In the genomic region with DNA sequence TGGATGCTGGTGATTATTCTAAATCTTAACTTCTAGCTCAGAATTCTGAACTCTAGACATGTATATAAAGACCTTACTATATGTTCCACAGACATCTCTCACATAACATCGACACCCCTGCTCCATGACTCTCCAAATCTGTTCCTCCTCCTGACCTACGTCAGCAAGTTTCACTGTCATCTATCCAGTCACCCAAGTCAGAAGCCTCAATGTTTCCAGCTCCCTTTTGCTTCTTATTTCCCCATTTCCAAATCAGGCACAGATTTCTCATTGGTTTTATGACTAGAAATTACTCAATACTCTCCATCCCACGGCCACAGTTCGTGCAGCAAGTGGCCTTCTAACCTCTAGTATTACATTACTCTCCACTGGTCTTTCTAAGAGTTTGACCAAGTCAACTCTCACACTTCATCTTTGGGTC, we compare ENCODE assay signal across 8 cellular contexts. TPM values are rescaled to one million over a fixed set of nuclear protein-coding genes. Genes with fewer than 3 reads are reported as not detected.
DNase-seq lines count a peak whose midpoint lies in the region; ATAC-seq, FAIRE-seq and TF ChIP-seq lines count a peak whose summit lies in the region.

No MANE protein-coding gene starts in this region.

- no peak overlapping the region for H3K9ac ChIP-seq in Karpas-422 (ENCODE audit: low read length)

- H3K4me1 ChIP-seq in thyroid gland (peaks cover 23 to 28% of the 10 kb centered on the region in 2 donors), Karpas-422 (ENCODE audit: low read length) (peaks cover 26% of the 10 kb centered on the region)

- H3K27me3 ChIP-seq in thyroid gland (no peaks in the 10 kb centered on the region), Karpas-422 (ENCODE audit: low read length) (no peaks in the 10 kb centered on the region)

- no peaks in the 10 kb centered on the region for H3K9me2 ChIP-seq in Karpas-422 (replicated peaks; ENCODE audit: insufficient read depth, low read length)

- no peak overlapping the region for H3K4me2 ChIP-seq in Karpas-422 (ENCODE audit: low read depth, low read length, poor library complexity, severe bottlenecking)

- peaks cover 16% of the 10 kb centered on the region for H4K20me1 ChIP-seq in Karpas-422 (ENCODE audit: insufficient read depth, low read depth, low read length)

- FAIRE-seq in GM12892 (lab: Jason Lieb, UNC), result peak; percentile 91

- H3K27ac ChIP-seq in thyroid gland (no peak overlapping the region), Karpas-422 (ENCODE audit: low read length) (no peak overlapping the region)

- TF ChIP-seq CTCF in foreskin fibroblast (IDR thresholded peaks at IDR 0.05; ENCODE audit: low read depth, low read length) (no peak), thyroid gland (IDR thresholded peaks at IDR 0.05) (no peak)

- peak; percentile 45 for ATAC-seq in GM21529 (IDR thresholded peaks at IDR 0.05; ENCODE audit: unreplicated experiment)

- WGBS in thyroid gland, 2 donors, result 74 to 88% methylated on average over 4 of the region's 4 CpGs

- H3K36me3 ChIP-seq in thyroid gland, result no peaks in the 10 kb centered on the region
- no peaks in the 10 kb centered on the region for H3K36me3 ChIP-seq in Karpas-422 (ENCODE audit: insufficient read depth, low read length)

- H3K79me2 ChIP-seq in Karpas-422 (ENCODE audit: low read length), result peaks cover 100% of the 10 kb centered on the region

- no peak overlapping the region for H2AFZ ChIP-seq in Karpas-422 (ENCODE audit: low read length)

- intact Hi-C loops in thyroid gland (cut with DNase I), result no loop called here
- intact Hi-C loops in head of caudate nucleus (cut with DNase I), result no loop called here

- no peaks in the 10 kb centered on the region for H3K9me3 ChIP-seq in thyroid gland
- no peaks in the 10 kb centered on the region for H3K9me3 ChIP-seq in Karpas-422 (ENCODE audit: low read length)

- no peak; the same call in 1 of the 2 replicates for TF ChIP-seq POLR2A in GM12892 (IDR thresholded peaks at IDR 0.05; ENCODE audit: low read depth, low read length)
- no peak for TF ChIP-seq POLR2A in thyroid gland (IDR thresholded peaks at IDR 0.05)

- H3K4me3 ChIP-seq in foreskin fibroblast (ENCODE audit: low read depth in 1 of 2, low read length in 2 of 2) (no peak overlapping the region), thyroid gland (replicated peaks in 1 of 3) (no peak overlapping the region), Karpas-422 (ENCODE audit: low read length) (no peak overlapping the region)

- peak; percentile 6 for DNase-seq in GM12892 (ENCODE audit: insufficient read length)
- DNase-seq in KG1 (lab: John Stamatoyannopoulos, UW), result peak; percentile 8
- peak; percentile 65 to 73 for DNase-seq in foreskin fibroblast
- no peak for DNase-seq in thyroid gland
- no peak for DNase-seq in NCI-H1417 (lab: John Stamatoyannopoulos, UW)
- no peak for DNase-seq in Karpas-422
- DNase-seq in head of caudate nucleus, result no peak

RNA-seq across cellular contexts. Expression of a gene that starts 28.5 kb away (rescaled TPM):
- 19.4 TPM for polyA plus RNA-seq in GM12892 (2012; ENCODE audit: missing spikeins)
- 10 to 100 TPM; 60.0 to 83.4 (median 69.0) TPM for total RNA-seq in thyroid gland
- total RNA-seq in Karpas-422 (2014; rRNA removed; shearing (Covaris generic); ENCODE audit: low replicate concordance), result 35.6 and 56.9 TPM in 2 replicates

Comparison
In these comparisons a context has a peak if more than half of its experiments do, and no peak if none do; other contexts are left out.
1. DNase-seq: peak in GM12892 (single experiment), KG1 (single experiment) and foreskin fibroblast (2 of 2); none in thyroid gland (0 of 2), NCI-H1417 (0 of 3), Karpas-422 (single experiment) and head of caudate nucleus (0 of 42).